15 cellular contexts compared by ENCODE assay signal in the genomic region with DNA sequence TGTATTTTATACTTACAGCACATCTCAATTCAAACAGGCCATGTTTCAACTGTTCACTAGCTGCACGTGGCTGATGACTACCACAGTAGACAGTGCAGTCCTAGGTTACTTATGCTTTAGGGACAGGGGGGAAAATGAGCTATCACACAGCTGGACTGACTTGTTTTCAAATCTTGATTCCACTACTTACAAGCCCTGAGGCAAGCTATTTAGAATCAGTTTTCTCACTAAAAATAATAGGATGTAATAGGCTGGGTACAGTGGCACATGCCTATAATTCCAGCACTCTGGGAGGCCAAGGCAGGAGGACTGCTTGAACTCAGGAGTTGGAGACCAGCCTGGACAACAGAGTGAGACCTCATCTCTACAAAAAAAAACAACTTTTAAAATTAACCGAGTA. TPM values are rescaled to one million over a fixed set of nuclear protein-coding genes. Genes with fewer than 3 reads are reported as not detected.
DNase-seq lines count a peak whose midpoint lies in the region; ATAC-seq and TF ChIP-seq lines count a peak whose summit lies in the region.
"Had no signal": no experiment of that assay in that cellular context is flagged by ENCODE, and none has a peak within 500 bp of the region (broad histone marks: within the 10 kb centered on the region; RNA-seq: fewer than 3 reads in every experiment).

No MANE protein-coding gene starts in this region.

- POLR2A ChIA-PET in A673 (lab: Charles Lee; ENCODE audit: low non-redundant PET), result no interaction called here
- POLR2A ChIA-PET in CD4-positive, alpha-beta memory T cell (lab: Charles Lee; ENCODE audit: partially characterized antibody), result no interaction called here

- CTCF ChIA-PET in A673 (lab: Charles Lee), result no interaction called here
- CTCF ChIA-PET in CD4-positive, alpha-beta memory T cell (lab: Charles Lee; ENCODE audit: partially characterized antibody), result interaction anchor here (1.2 kb wide), 1 partner anchor 28 kb away, joined by 3 read pairs; no protein-coding TSS in a partner anchor

- in situ Hi-C loops in astrocyte of the spinal cord (cut with HindIII; ENCODE audit: low sequenced_read_pairs), result no loop called here

- H3K9me3 Mint-ChIP-seq in activated T-cell treated with anti-CD3 and anti-CD28 coated beads, Interleukin-2, amount 50 U/mL, for 72 hours, result no peaks in the 10 kb centered on the region
- no peaks in the 10 kb centered on the region for H3K9me3 Mint-ChIP-seq in CD4-positive, alpha-beta memory T cell
- H3K9me3 Mint-ChIP-seq: CD14-positive monocyte had no signal

- H3K27me3 Mint-ChIP-seq in activated T-cell treated with anti-CD3 and anti-CD28 coated beads, Interleukin-2, amount 50 U/mL, for 72 hours (ENCODE audit: low read depth), result no peaks in the 10 kb centered on the region
- no peaks in the 10 kb centered on the region for H3K27me3 Mint-ChIP-seq in CD4-positive, alpha-beta memory T cell

- BruUV-seq in A673 (replicated peaks; lab: Mats Ljungman, UMichigan), result no TSS peak

- peaks cover 66% of the 10 kb centered on the region for H3K36me3 ChIP-seq in A673 (ENCODE audit: insufficient read depth, low read length, poor library complexity, severe bottlenecking)
- H3K36me3 ChIP-seq in CD4-positive, alpha-beta memory T cell (ENCODE audit: insufficient read depth, low read length), result peaks cover 8% of the 10 kb centered on the region
- peaks cover 4% of the 10 kb centered on the region; the same call in 1 of the 2 replicates for H3K36me3 ChIP-seq in WERI-Rb-1

- intact Hi-C loops in A673 (cut with micrococcal nuclease; ENCODE audit: unreplicated experiment), result no loop called here
- intact Hi-C loops in CD4-positive, alpha-beta memory T cell (cut with micrococcal nuclease), result no loop called here

- DNase-seq in activated T-cell treated with anti-CD3 and anti-CD28 coated beads, Interleukin-2, amount 50 U/mL, for 72 hours, result no peak
- no peak for DNase-seq in activated T-cell treated with anti-CD3 and anti-CD28 coated beads for 4 hours
- DNase-seq in A673 (ENCODE audit: low spot score), result no peak
- DNase-seq in CD4-positive, alpha-beta memory T cell, result no peak
- DNase-seq in astrocyte of the spinal cord (ENCODE audit: low read depth, low spot score), result peak; percentile 22
- DNase-seq in WERI-Rb-1, result no peak
- DNase-seq in NCI-H1417 treated with DMSO at 0.1 percent for 48 hours (lab: John Stamatoyannopoulos, UW), result no peak
- DNase-seq: ACHN, AML-193, KG1, NCI-H1436 treated with DMSO at 0.1 percent for 48 hours, NCI-H2081, NCI-H748 treated with DMSO at 0.1 percent for 48 hours, OCI-M1 had no signal

- H3K4me1 ChIP-seq in A673 (ENCODE audit: insufficient read depth, low read length, poor library complexity, severe bottlenecking), result peaks cover 59% of the 10 kb centered on the region
- H3K4me1 ChIP-seq in CD4-positive, alpha-beta memory T cell (ENCODE audit: insufficient read depth, low read length), result peaks cover 80% of the 10 kb centered on the region

- H3K27me3 ChIP-seq in A673 (replicated peaks; ENCODE audit: insufficient read depth, low read depth, low read length, poor library complexity) (no peaks in the 10 kb centered on the region), WERI-Rb-1 (ENCODE audit: insufficient read depth, low read depth, severe bottlenecking) (no peaks in the 10 kb centered on the region)
- no peaks in the 10 kb centered on the region for H3K27me3 ChIP-seq in CD4-positive, alpha-beta memory T cell (ENCODE audit: insufficient read depth, low read length)

- H3K27ac ChIP-seq in A673 (ENCODE audit: low read depth, low read length, poor library complexity, severe bottlenecking) (peak overlapping the region; percentile 7), WERI-Rb-1 (no peak overlapping the region)
- no peak overlapping the region for H3K27ac ChIP-seq in CD4-positive, alpha-beta memory T cell (ENCODE audit: low read depth, low read length)

- H3K4me3 ChIP-seq in A673 (ENCODE audit: low read depth, low read length, poor library complexity, severe bottlenecking), result no peak overlapping the region
- no peak overlapping the region for H3K4me3 ChIP-seq in CD4-positive, alpha-beta memory T cell (ENCODE audit: low read length in 2 of 2)
- no peak overlapping the region for H3K4me3 ChIP-seq in astrocyte of the spinal cord (ENCODE audit: low read depth, low read length)
- no peak overlapping the region for H3K4me3 ChIP-seq in WERI-Rb-1 (ENCODE audit: low read depth, low read length)

- TF ChIP-seq CTCF in A673 (conservative IDR thresholded peaks at IDR 0.05; ENCODE audit: low read depth, low read length), result no peak
- no peak for TF ChIP-seq CTCF in astrocyte of the spinal cord (IDR thresholded peaks at IDR 0.05; ENCODE audit: low read depth, low read length)
- TF ChIP-seq CTCF in WERI-Rb-1 (IDR thresholded peaks at IDR 0.05; ENCODE audit: low read depth, low read length), result no peak

- peaks cover 62% of the 10 kb centered on the region for H3K4me1 Mint-ChIP-seq in activated T-cell treated with anti-CD3 and anti-CD28 coated beads, Interleukin-2, amount 50 U/mL, for 72 hours (ENCODE audit: low read depth)
- peaks cover 35 to 79% (median 51%) of the 10 kb centered on the region in 4 donors for H3K4me1 Mint-ChIP-seq in CD4-positive, alpha-beta memory T cell

- H3K36me3 Mint-ChIP-seq in activated T-cell treated with anti-CD3 and anti-CD28 coated beads, Interleukin-2, amount 50 U/mL, for 72 hours (ENCODE audit: insufficient read depth in 2 of 2), result peaks cover 3 to 18% of the 10 kb centered on the region in 2 donors
- peaks cover 12 to 30% of the 10 kb centered on the region in 2 donors for H3K36me3 Mint-ChIP-seq in CD4-positive, alpha-beta memory T cell

- no peaks in the 10 kb centered on the region for H3K9me3 ChIP-seq in A673 (ENCODE audit: low read depth, low read length, poor library complexity, severe bottlenecking)
- H3K9me3 ChIP-seq in CD4-positive, alpha-beta memory T cell (ENCODE audit: control insufficient read depth in 1 of 2, low read length in 2 of 2), result no peaks in the 10 kb centered on the region
- no peaks in the 10 kb centered on the region for H3K9me3 ChIP-seq in WERI-Rb-1 (ENCODE audit: severe bottlenecking)

- no peak for ATAC-seq in activated T-cell treated with anti-CD3 and anti-CD28 coated beads, Interleukin-2, amount 50 U/mL, for 72 hours (replicated peaks in 1 of 2)

- H3K27ac Mint-ChIP-seq in activated T-cell treated with anti-CD3 and anti-CD28 coated beads, Interleukin-2, amount 50 U/mL, for 72 hours, result peak overlapping the region; percentile 50
- peak overlapping the region; percentile 16 to 89 (median 70) for H3K27ac Mint-ChIP-seq in CD4-positive, alpha-beta memory T cell

- H3K4me3 Mint-ChIP-seq in activated T-cell treated with anti-CD3 and anti-CD28 coated beads, Interleukin-2, amount 50 U/mL, for 72 hours, result no peak overlapping the region
- H3K4me3 Mint-ChIP-seq in CD4-positive, alpha-beta memory T cell, result peak overlapping the region in 3 of 8 donors; percentile 20 to 36 (median 22)
- H3K4me3 Mint-ChIP-seq: CD14-positive monocyte had no signal

RNA-seq across cellular contexts. Expression of a gene that starts 10.3 kb away (rescaled TPM):
- 10 to 100 TPM; 67.4 to 72.3 TPM for total RNA-seq in activated T-cell treated with anti-CD3 and anti-CD28 coated beads, Interleukin-2, amount 50 U/mL, for 72 hours
- 487 and 587 TPM in 2 replicates for total RNA-seq in A673 (2021)
- total RNA-seq in CD4-positive, alpha-beta memory T cell, result 100 to 1,000 TPM; 173 to 176 TPM
- polyA plus RNA-seq in CD4-positive, alpha-beta memory T cell, result 100 to 1,000 TPM; 121 to 209 TPM
